Comparison of ENCODE assay signal across 16 cellular contexts in the genomic region with DNA sequence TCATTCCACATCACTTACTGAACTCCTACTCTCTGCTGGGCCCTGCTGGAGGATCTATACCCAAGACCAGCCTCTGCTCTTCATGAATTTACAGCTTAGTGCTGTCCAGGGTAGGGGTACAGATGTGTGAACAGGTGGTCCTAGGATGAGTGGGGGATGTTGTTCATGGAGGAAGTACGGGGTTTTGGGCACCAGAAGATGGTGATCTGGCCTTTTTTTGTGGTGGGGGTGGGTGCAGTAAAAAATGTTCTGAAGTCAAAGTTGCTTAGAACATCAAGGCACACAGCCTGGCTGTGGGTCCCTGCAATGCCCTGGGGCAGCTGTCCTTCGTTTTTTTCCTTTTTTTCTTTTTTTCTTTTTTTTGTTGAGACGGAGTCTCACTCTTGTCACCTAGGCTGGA. TPM values are rescaled to one million over a fixed set of nuclear protein-coding genes. Genes with fewer than 3 reads are reported as not detected.
DNase-seq lines count a peak whose midpoint lies in the region; TF ChIP-seq lines count a peak whose summit lies in the region.
"Had no signal": no experiment of that assay in that cellular context is flagged by ENCODE, and none has a peak within 500 bp of the region (broad histone marks: within the 10 kb centered on the region; RNA-seq: fewer than 3 reads in every experiment).

No MANE protein-coding gene starts in this region.

- peaks cover 0 to 17% (median 0%) of the 10 kb centered on the region in 11 experiments; a peak in 2 of 22 replicates for H4K20me1 ChIP-seq in BLaER1 treated with 17β-estradiol and CSF1 and Interleukin-3, amounts not matched to agents 10 nM and 100 nM

- no peak overlapping the region for H3K4me3 ChIP-seq in BLaER1 treated with 17β-estradiol and CSF1 and Interleukin-3, amounts not matched to agents 10 nM and 100 nM
- H3K4me3 ChIP-seq: GM23338 had no signal

- peaks cover 29% of the 10 kb centered on the region for H3K4me1 Mint-ChIP-seq in T-helper 1 cell treated with Interleukin-12 subunit alpha and Interleukin-12 subunit beta and Interleukin-4 antibody, amounts not matched to agents 30 μg/mL and 1 μg/mL, for 36 hours (ENCODE audit: low read depth)
- peaks cover 20% of the 10 kb centered on the region for H3K4me1 Mint-ChIP-seq in chondrocyte (ENCODE audit: low read depth)

- H3K9me3 Mint-ChIP-seq in T-helper 1 cell treated with Interleukin-12 subunit alpha and Interleukin-12 subunit beta and Interleukin-4 antibody, amounts not matched to agents 30 μg/mL and 1 μg/mL, for 36 hours, result no peaks in the 10 kb centered on the region
- no peaks in the 10 kb centered on the region for H3K9me3 Mint-ChIP-seq in chondrocyte (ENCODE audit: low read depth)
- H3K9me3 Mint-ChIP-seq: GM23338 had no signal

- TF ChIP-seq CTCF in chondrocyte (IDR thresholded peaks at IDR 0.05), result peak; percentile 14

- H3K27ac Mint-ChIP-seq in T-helper 1 cell treated with Interleukin-12 subunit alpha and Interleukin-12 subunit beta and Interleukin-4 antibody, amounts not matched to agents 30 μg/mL and 1 μg/mL, for 36 hours, result peak overlapping the region; percentile 45
- no peak overlapping the region for H3K27ac Mint-ChIP-seq in chondrocyte (ENCODE audit: unreplicated experiment)
- H3K27ac Mint-ChIP-seq: IgD-negative memory B cell had no signal

- H3K36me3 Mint-ChIP-seq in T-helper 1 cell treated with Interleukin-12 subunit alpha and Interleukin-12 subunit beta and Interleukin-4 antibody, amounts not matched to agents 30 μg/mL and 1 μg/mL, for 36 hours (ENCODE audit: low read depth), result no peaks in the 10 kb centered on the region
- no peaks in the 10 kb centered on the region for H3K36me3 Mint-ChIP-seq in chondrocyte (ENCODE audit: low read depth)
- H3K36me3 Mint-ChIP-seq: IgD-negative memory B cell had no signal

- DNase-seq in T-helper 1 cell, result no peak
- DNase-seq in chondrocyte (ENCODE audit: low spot score), result no peak
- no peak for DNase-seq in HPDE6-E6E7 (ENCODE audit: extremely low spot score)
- DNase-seq in GOT3 (lab: John Stamatoyannopoulos, UW), result no peak
- DNase-seq in activated CD4-positive, CD25-positive, alpha-beta regulatory T cell (lab: John Stamatoyannopoulos, UW), result no peak
- DNase-seq: GF-D8; NCI-H1436 treated with DMSO at 0.1 percent for 48 hours; NCI-H2081; NCI-H2227 treated with DMSO at 0.1 percent for 48 hours; NCI-H526 treated with DMSO at 0.1 percent for 48 hours; NK-92 treated with Interleukin-12 subunit alpha and Interleukin-12 subunit beta, amount 100 ng/mL, for 24 hours had no signal

- H3K27me3 ChIP-seq in BLaER1 treated with 17β-estradiol and CSF1 and Interleukin-3, amounts not matched to agents 10 nM and 100 nM, result peaks cover 0 to 15% (median 0%) of the 10 kb centered on the region in 11 experiments; a peak in 4 of 22 replicates

- peak overlapping the region in 5 of 11 experiments; percentile 18 to 49 (median 35); a peak in 8 of 22 replicates for H3K27ac ChIP-seq in BLaER1 treated with 17β-estradiol and CSF1 and Interleukin-3, amounts not matched to agents 10 nM and 100 nM
- H3K27ac ChIP-seq in KOPT-K1 (ENCODE audit: low read depth, low read length, poor library complexity, severe bottlenecking), result peak overlapping the region; percentile 50

- H3K27me3 Mint-ChIP-seq in T-helper 1 cell treated with Interleukin-12 subunit alpha and Interleukin-12 subunit beta and Interleukin-4 antibody, amounts not matched to agents 30 μg/mL and 1 μg/mL, for 36 hours (ENCODE audit: low read depth), result no peaks in the 10 kb centered on the region
- no peaks in the 10 kb centered on the region for H3K27me3 Mint-ChIP-seq in chondrocyte (ENCODE audit: low read depth)
- H3K27me3 Mint-ChIP-seq: IgD-negative memory B cell had no signal

- no peak overlapping the region for H3K9ac ChIP-seq in BLaER1 treated with 17β-estradiol and CSF1 and Interleukin-3, amounts not matched to agents 10 nM and 100 nM

- peak overlapping the region; percentile 52 to 90 (median 72) for H3K4me2 ChIP-seq in BLaER1 treated with 17β-estradiol and CSF1 and Interleukin-3, amounts not matched to agents 10 nM and 100 nM
- H3K4me2 ChIP-seq: GM23338 had no signal

- H3K36me3 ChIP-seq in BLaER1 treated with 17β-estradiol and CSF1 and Interleukin-3, amounts not matched to agents 10 nM and 100 nM, result no peaks in the 10 kb centered on the region
- H3K36me3 ChIP-seq in KOPT-K1 (ENCODE audit: insufficient read depth, low read length), result no peaks in the 10 kb centered on the region

- H3K9me3 ChIP-seq in BLaER1 treated with 17β-estradiol and CSF1 and Interleukin-3, amounts not matched to agents 10 nM and 100 nM (replicated peaks in 1 of 11), result no peaks in the 10 kb centered on the region
- no peaks in the 10 kb centered on the region for H3K9me3 ChIP-seq in KOPT-K1 (ENCODE audit: insufficient read depth, low read length, poor library complexity, severe bottlenecking)

- H3K4me1 ChIP-seq in BLaER1 treated with 17β-estradiol and CSF1 and Interleukin-3, amounts not matched to agents 10 nM and 100 nM, result peaks cover 30 to 98% (median 86%) of the 10 kb centered on the region in 10 experiments

- no peak overlapping the region for H3K4me3 Mint-ChIP-seq in T-helper 1 cell treated with Interleukin-12 subunit alpha and Interleukin-12 subunit beta and Interleukin-4 antibody, amounts not matched to agents 30 μg/mL and 1 μg/mL, for 36 hours
- no peak overlapping the region for H3K4me3 Mint-ChIP-seq in chondrocyte (ENCODE audit: unreplicated experiment)
- H3K4me3 Mint-ChIP-seq: GM23338 had no signal

RNA-seq across cellular contexts. Expression of gene GNA12, which starts 34.2 kb away (rescaled TPM):
- total RNA-seq in chondrocyte, result 77.5 to 111 TPM (median 108 TPM) in 3 replicates
